In the genomic region with DNA sequence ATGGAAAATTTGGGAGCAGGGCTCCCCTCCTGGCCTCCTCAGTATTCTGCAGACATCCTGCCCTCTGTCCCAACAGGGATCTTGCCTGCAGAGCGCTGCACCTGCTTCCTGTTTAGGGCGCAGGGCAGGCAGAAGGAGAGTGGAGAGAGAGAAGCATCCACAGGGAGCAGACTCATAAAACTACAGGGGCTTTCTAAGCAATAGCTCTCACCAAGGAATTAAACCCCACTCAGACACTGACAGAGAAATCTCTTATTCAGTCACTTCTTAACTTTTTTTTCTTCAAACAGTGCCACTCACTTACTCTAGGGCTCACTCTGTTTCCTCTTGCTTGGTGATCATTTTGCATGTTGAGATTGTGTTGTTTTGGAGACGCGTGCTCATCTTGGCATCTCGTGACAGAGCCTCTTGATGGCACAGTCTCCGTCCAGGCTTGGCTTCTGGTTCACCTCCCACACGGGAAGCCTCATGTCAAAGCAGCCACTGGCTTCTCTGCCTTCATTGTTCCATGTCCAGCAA, we compare ENCODE assay signal across 14 cellular contexts.
DNase-seq lines count a peak whose midpoint lies in the region; ATAC-seq and TF ChIP-seq lines count a peak whose summit lies in the region.
"Had no signal": no experiment of that assay in that cellular context is flagged by ENCODE, and none has a peak within 500 bp of the region (broad histone marks: within the 10 kb centered on the region; RNA-seq: fewer than 3 reads in every experiment).

No MANE protein-coding gene starts in this region.

- no peak for TF ChIP-seq CTCF in right atrium auricular region (IDR thresholded peaks at IDR 0.05)
- TF ChIP-seq CTCF in esophagus muscularis mucosa (IDR thresholded peaks at IDR 0.05) = no peak

- H3K9me3 ChIP-seq in right atrium auricular region = peaks cover 0 to 9% of the 10 kb centered on the region in 2 donors
- peaks cover 0 to 5% (median 0%) of the 10 kb centered on the region in 4 donors for H3K9me3 ChIP-seq in esophagus muscularis mucosa
- H3K9me3 ChIP-seq: colonic mucosa, SJCRH30 had no signal

- H3K27me3 ChIP-seq in right atrium auricular region = no peaks in the 10 kb centered on the region
- peaks cover 0 to 8% (median 0%) of the 10 kb centered on the region in 4 donors for H3K27me3 ChIP-seq in esophagus muscularis mucosa
- H3K27me3 ChIP-seq: colonic mucosa, SJCRH30 had no signal

- H3K4me1 ChIP-seq in right atrium auricular region (peaks cover 0 to 15% of the 10 kb centered on the region in 2 donors), esophagus muscularis mucosa (peaks cover 0 to 19% (median 0%) of the 10 kb centered on the region in 4 donors)
- H3K4me1 ChIP-seq: SJCRH30 had no signal

- H3K36me3 ChIP-seq in right atrium auricular region = no peaks in the 10 kb centered on the region
- no peaks in the 10 kb centered on the region for H3K36me3 ChIP-seq in esophagus muscularis mucosa
- H3K36me3 ChIP-seq: colonic mucosa, SJCRH30 had no signal

- H3K4me3 ChIP-seq in right atrium auricular region = no peak overlapping the region
- H3K4me3 ChIP-seq in esophagus muscularis mucosa = no peak overlapping the region
- H3K4me3 ChIP-seq: colonic mucosa, GM12878, SJCRH30 had no signal

- TF ChIP-seq POLR2A in esophagus muscularis mucosa (IDR thresholded peaks at IDR 0.05; ENCODE audit: low read depth) = no peak

- DNase-seq in DMS53 (lab: John Stamatoyannopoulos, UW) (peak; percentile 83), NCI-H2029 (lab: John Stamatoyannopoulos, UW) (peak; percentile 76), NCI-H774 (lab: John Stamatoyannopoulos, UW) (peak; percentile 51), right atrium auricular region (ENCODE audit: low spot score) (no peak), HPDE6-E6E7 (ENCODE audit: extremely low spot score) (no peak), esophagus muscularis mucosa (ENCODE audit: extremely low spot score) (no peak)
- DNase-seq in activated naive CD4-positive, alpha-beta T cell treated with anti-CD3 and anti-CD28 coated beads, Interleukin-2, amount 50 U/mL, for 16 hours = no peak
- DNase-seq: activated CD4-positive, alpha-beta T cell treated with anti-CD3 and anti-CD28 coated beads, Interleukin-2, amount 50 U/mL, for 48 hours; colonic mucosa; SJCRH30 had no signal

- H3K27ac ChIP-seq in right atrium auricular region = peak overlapping the region; percentile 29 to 69
- H3K27ac ChIP-seq in esophagus muscularis mucosa (replicated peaks in 1 of 4) = no peak overlapping the region
- H3K27ac ChIP-seq: colonic mucosa, epithelial cell of prostate, SJCRH30 had no signal

- ATAC-seq in GM18858 (IDR thresholded peaks at IDR 0.05; ENCODE audit: unreplicated experiment) = no peak
- ATAC-seq: activated T-helper 17 cell treated with anti-CD3 and anti-CD28 coated beads, Interleukin-2, amount 50 U/mL, for 72 hours; GM12878 had no signal

- TF ChIP-seq EP300 in esophagus muscularis mucosa (IDR thresholded peaks at IDR 0.05) = no peak

- WGBS in esophagus muscularis mucosa = 54% methylated on average over 7 of the region's 7 CpGs

- intact Hi-C loops in esophagus muscularis mucosa (cut with DNase I) = no loop called here

Comparison
In these comparisons a context has a peak if more than half of its experiments do, and no peak if none do; other contexts are left out.
1. DNase-seq: peak in DMS53 (single experiment), NCI-H2029 (single experiment) and NCI-H774 (single experiment); none in right atrium auricular region (single experiment), HPDE6-E6E7 (single experiment), esophagus muscularis mucosa (single experiment) and activated naive CD4-positive, alpha-beta T cell treated with anti-CD3 and anti-CD28 coated beads, Interleukin-2, amount 50 U/mL, for 16 hours (single experiment).
2. H3K27ac ChIP-seq: peak in right atrium auricular region (2 of 2); none in esophagus muscularis mucosa (0 of 4).